ENCODE assay signal across 19 cellular contexts in the genomic region with DNA sequence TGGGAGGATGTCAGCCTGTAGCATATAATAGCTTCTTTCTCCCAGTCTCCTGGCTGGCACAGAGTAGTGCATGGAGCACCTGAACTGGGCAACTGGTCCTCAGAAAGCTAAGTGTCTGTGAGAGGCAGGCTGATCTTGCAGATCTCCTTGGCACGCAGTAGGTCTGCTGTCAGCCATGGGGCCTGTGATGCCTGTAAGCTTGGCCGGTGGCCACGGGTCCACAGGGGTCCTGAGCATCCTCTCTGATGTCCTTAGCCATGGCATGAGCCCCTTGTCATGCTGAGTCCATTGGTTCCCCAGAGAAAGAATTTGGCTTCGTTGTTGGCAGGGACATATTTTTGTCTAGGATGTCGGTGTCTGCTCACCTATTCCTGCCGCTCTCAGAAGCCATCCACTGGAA.
"Had no signal": no experiment of that assay in that cellular context is flagged by ENCODE, and none has a peak within 500 bp of the region (broad histone marks: within the 10 kb centered on the region; RNA-seq: fewer than 3 reads in every experiment).

No MANE protein-coding gene starts in this region.

- H3K4me3 ChIP-seq: ascending aorta, mucosa of descending colon, SK-N-MC, upper lobe of right lung had no signal

- H3K36me3 ChIP-seq: ascending aorta, brain microvascular endothelial cell, upper lobe of right lung had no signal

- H3K9me3 ChIP-seq: ascending aorta, mucosa of descending colon, upper lobe of right lung had no signal

- H3K27ac Mint-ChIP-seq: activated CD4-positive, alpha-beta T cell treated with anti-CD3 and anti-CD28 coated beads, Interleukin-2, amount 10 ng/mL, durations not matched to agents 7 days and 5 days; activated CD8-positive, alpha-beta T cell treated with anti-CD3 and anti-CD28 coated beads for 36 hours; activated naive CD4-positive, alpha-beta T cell treated with anti-CD3 and anti-CD28 coated beads, Interleukin-2, amount 50 U/mL, for 24 hours; activated T-helper 17 cell treated with anti-CD3 and anti-CD28 coated beads, Interleukin-2, amount 50 U/mL, for 72 hours; stimulated activated memory B cell treated with anti-CD40 and anti-IgM and Interleukin-4, amounts not matched to agents 10 μg/mL and 1 μg/mL and 100 μg/mL, for 72 hours had no signal

- H3K9me3 Mint-ChIP-seq: activated CD4-positive, alpha-beta T cell treated with anti-CD3 and anti-CD28 coated beads, Interleukin-2, amount 10 ng/mL, durations not matched to agents 7 days and 5 days; activated CD8-positive, alpha-beta T cell treated with anti-CD3 and anti-CD28 coated beads for 36 hours; activated naive CD4-positive, alpha-beta T cell treated with anti-CD3 and anti-CD28 coated beads, Interleukin-2, amount 50 U/mL, for 24 hours; activated T-helper 17 cell treated with anti-CD3 and anti-CD28 coated beads, Interleukin-2, amount 50 U/mL, for 72 hours; effector memory CD8-positive, alpha-beta T cell; nephron progenitor cell; stimulated activated memory B cell treated with anti-CD40 and anti-IgM and Interleukin-4, amounts not matched to agents 10 μg/mL and 1 μg/mL and 100 μg/mL, for 72 hours had no signal

- DNase-seq: activated CD4-positive, alpha-beta T cell treated with anti-CD3 and anti-CD28 coated beads, Interleukin-2, amount 10 ng/mL, durations not matched to agents 7 days and 5 days; activated CD8-positive, alpha-beta T cell treated with anti-CD3 and anti-CD28 coated beads for 36 hours; brain microvascular endothelial cell; effector memory CD8-positive, alpha-beta T cell; glutamatergic neuron; hippocampal formation; mucosa of descending colon; nephron progenitor cell; nucleus accumbens; small intestine; stimulated activated CD4-positive, alpha-beta T cell treated with anti-CD3 and anti-CD28 coated beads, Interleukin-15, amount 100 ng/mL, for 24 hours; upper lobe of right lung had no signal

- H3K27ac ChIP-seq: ascending aorta, brain microvascular endothelial cell, SK-N-MC, upper lobe of right lung had no signal

- H3K4me1 ChIP-seq: ascending aorta, upper lobe of right lung had no signal

- H3K27me3 Mint-ChIP-seq: activated CD4-positive, alpha-beta T cell treated with anti-CD3 and anti-CD28 coated beads, Interleukin-2, amount 10 ng/mL, durations not matched to agents 7 days and 5 days; activated CD8-positive, alpha-beta T cell treated with anti-CD3 and anti-CD28 coated beads for 36 hours; activated naive CD4-positive, alpha-beta T cell treated with anti-CD3 and anti-CD28 coated beads, Interleukin-2, amount 50 U/mL, for 24 hours; activated T-helper 17 cell treated with anti-CD3 and anti-CD28 coated beads, Interleukin-2, amount 50 U/mL, for 72 hours; effector memory CD8-positive, alpha-beta T cell; stimulated activated memory B cell treated with anti-CD40 and anti-IgM and Interleukin-4, amounts not matched to agents 10 μg/mL and 1 μg/mL and 100 μg/mL, for 72 hours had no signal

- H3K4me3 Mint-ChIP-seq: activated CD4-positive, alpha-beta T cell treated with anti-CD3 and anti-CD28 coated beads, Interleukin-2, amount 10 ng/mL, durations not matched to agents 7 days and 5 days; activated CD8-positive, alpha-beta T cell treated with anti-CD3 and anti-CD28 coated beads for 36 hours; activated naive CD4-positive, alpha-beta T cell treated with anti-CD3 and anti-CD28 coated beads, Interleukin-2, amount 50 U/mL, for 24 hours; activated T-helper 17 cell treated with anti-CD3 and anti-CD28 coated beads, Interleukin-2, amount 50 U/mL, for 72 hours; effector memory CD8-positive, alpha-beta T cell; nephron progenitor cell; stimulated activated memory B cell treated with anti-CD40 and anti-IgM and Interleukin-4, amounts not matched to agents 10 μg/mL and 1 μg/mL and 100 μg/mL, for 72 hours had no signal

- H3K27me3 ChIP-seq: ascending aorta, brain microvascular endothelial cell, upper lobe of right lung had no signal

- ATAC-seq: activated CD8-positive, alpha-beta T cell treated with anti-CD3 and anti-CD28 coated beads for 36 hours; activated T-helper 17 cell treated with anti-CD3 and anti-CD28 coated beads, Interleukin-2, amount 50 U/mL, for 72 hours; effector memory CD8-positive, alpha-beta T cell; esophagus mucosa; mucosa of descending colon; sciatic nerve; stimulated activated memory B cell treated with anti-CD40 and anti-IgM and Interleukin-4, amounts not matched to agents 10 μg/mL and 1 μg/mL and 100 μg/mL, for 72 hours; upper lobe of right lung had no signal
